In genomic region chr16:10988164-10988803, GRCh38 we compare ENCODE assay signal across 8 cellular contexts. TPM values are rescaled to one million over a fixed set of nuclear protein-coding genes. Genes with fewer than 3 reads are reported as not detected.
DNase-seq lines count a peak whose midpoint lies in the region; ATAC-seq and TF ChIP-seq lines count a peak whose summit lies in the region.

No MANE protein-coding gene starts in this region.

- H3K36me3 ChIP-seq in A673 (ENCODE audit: insufficient read depth, low read length, poor library complexity, severe bottlenecking) (no peaks in the 10 kb centered on the region), OCI-LY3 (replicated peaks; ENCODE audit: low read depth, low read length) (peaks cover 9% of the 10 kb centered on the region), ovary (no peaks in the 10 kb centered on the region)

- H3K27ac ChIP-seq in A673 (ENCODE audit: low read depth, low read length, poor library complexity, severe bottlenecking), result no peak overlapping the region
- H3K27ac ChIP-seq in OCI-LY3 (ENCODE audit: low read length), result peak overlapping the region; percentile 97
- H3K27ac ChIP-seq in ovary, result no peak overlapping the region

- H3K79me2 ChIP-seq in OCI-LY3 (ENCODE audit: low read length), result peaks cover 12% of the 10 kb centered on the region

- ATAC-seq in GM19351 (IDR thresholded peaks at IDR 0.05; ENCODE audit: unreplicated experiment), result peak; percentile 57
- peak; percentile 93 for ATAC-seq in activated naive CD8-positive, alpha-beta T cell treated with anti-CD3 and anti-CD28 coated beads, Interleukin-2, amount 50 U/mL, for 24 hours

- H3K27me3 ChIP-seq in A673 (replicated peaks; ENCODE audit: insufficient read depth, low read depth, low read length, poor library complexity) (no peaks in the 10 kb centered on the region), OCI-LY3 (ENCODE audit: low read depth, low read length) (no peaks in the 10 kb centered on the region), ovary (no peaks in the 10 kb centered on the region)

- TF ChIP-seq CTCF in A673 (conservative IDR thresholded peaks at IDR 0.05; ENCODE audit: low read depth, low read length) (peak; percentile 55), OCI-LY3 (IDR thresholded peaks at IDR 0.05; ENCODE audit: low read depth, low read length) (peak; percentile 67), ovary (IDR thresholded peaks at IDR 0.05) (no peak)

- intact Hi-C loops in A673 (cut with micrococcal nuclease; ENCODE audit: unreplicated experiment), result no loop called here
- intact Hi-C loops in ovary (cut with DNase I), result no loop called here

- H3K4me1 Mint-ChIP-seq in activated naive CD8-positive, alpha-beta T cell treated with anti-CD3 and anti-CD28 coated beads, Interleukin-2, amount 50 U/mL, for 24 hours, result peaks cover 81% of the 10 kb centered on the region

- CTCF ChIA-PET in A673 (lab: Charles Lee), result no interaction called here

- TF ChIP-seq POLR2A in ovary (IDR thresholded peaks at IDR 0.05), result no peak

- peaks cover 48% of the 10 kb centered on the region for H3K36me3 Mint-ChIP-seq in activated naive CD8-positive, alpha-beta T cell treated with anti-CD3 and anti-CD28 coated beads, Interleukin-2, amount 50 U/mL, for 24 hours (ENCODE audit: low read depth)

- H3K9me3 ChIP-seq in A673 (ENCODE audit: low read depth, low read length, poor library complexity, severe bottlenecking), result no peaks in the 10 kb centered on the region
- H3K9me3 ChIP-seq in OCI-LY3 (ENCODE audit: insufficient read depth, low read length), result no peaks in the 10 kb centered on the region
- no peaks in the 10 kb centered on the region for H3K9me3 ChIP-seq in ovary

- DNase-seq in A673 (ENCODE audit: low spot score), result no peak
- DNase-seq in activated naive CD8-positive, alpha-beta T cell treated with anti-CD3 and anti-CD28 coated beads, Interleukin-2, amount 50 U/mL, for 24 hours, result peak; percentile 81
- DNase-seq in stimulated activated CD4-positive, alpha-beta T cell treated with anti-CD3 and anti-CD28 coated beads, Interleukin-12 subunit alpha, Interleukin-12 subunit beta, amount 100 ng/mL, for 48 hours (ENCODE audit: low read depth in 2 of 3, low spot score in 1 of 3), result peak; percentile 74 to 87 (median 86)
- no peak for DNase-seq in inferior parietal cortex (ENCODE audit: extremely low spot score)
- DNase-seq in NCI-H187 (lab: John Stamatoyannopoulos, UW), result no peak
- DNase-seq in ovary, result no peak

- no TSS peak for BruUV-seq in A673 (replicated peaks; lab: Mats Ljungman, UMichigan)

- H4K20me1 ChIP-seq in OCI-LY3 (ENCODE audit: insufficient read depth, low read length), result no peaks in the 10 kb centered on the region

- no peak for TF ChIP-seq EP300 in ovary (IDR thresholded peaks at IDR 0.05)

- H2AFZ ChIP-seq in OCI-LY3 (ENCODE audit: low read depth, low read length), result no peak overlapping the region; the same call in 1 of the 2 replicates

- H3K4me3 ChIP-seq in A673 (ENCODE audit: low read depth, low read length, poor library complexity, severe bottlenecking) (no peak overlapping the region), OCI-LY3 (ENCODE audit: low read length) (peak overlapping the region; percentile 66), ovary (no peak overlapping the region)

- peak overlapping the region; percentile 57 for H3K9ac ChIP-seq in OCI-LY3 (ENCODE audit: low read length)

- WGBS in ovary, 3 donors, result 74 to 79% (median 77%) methylated on average over 7 of the region's 7 CpGs

- peak overlapping the region; percentile 62 for H3K4me3 Mint-ChIP-seq in activated naive CD8-positive, alpha-beta T cell treated with anti-CD3 and anti-CD28 coated beads, Interleukin-2, amount 50 U/mL, for 24 hours

- no peaks in the 10 kb centered on the region for H3K27me3 Mint-ChIP-seq in activated naive CD8-positive, alpha-beta T cell treated with anti-CD3 and anti-CD28 coated beads, Interleukin-2, amount 50 U/mL, for 24 hours

- H3K4me1 ChIP-seq in A673 (ENCODE audit: insufficient read depth, low read length, poor library complexity, severe bottlenecking) (no peaks in the 10 kb centered on the region), OCI-LY3 (ENCODE audit: low read length) (peaks cover 68% of the 10 kb centered on the region), ovary (ENCODE audit: insufficient read depth) (peaks cover 4% of the 10 kb centered on the region)

- no peaks in the 10 kb centered on the region for H3K9me3 Mint-ChIP-seq in activated naive CD8-positive, alpha-beta T cell treated with anti-CD3 and anti-CD28 coated beads, Interleukin-2, amount 50 U/mL, for 24 hours

- peak overlapping the region; percentile 95 for H3K27ac Mint-ChIP-seq in activated naive CD8-positive, alpha-beta T cell treated with anti-CD3 and anti-CD28 coated beads, Interleukin-2, amount 50 U/mL, for 24 hours

- H3K4me2 ChIP-seq in OCI-LY3 (ENCODE audit: low read length), result peak overlapping the region; percentile 92

- POLR2A ChIA-PET in A673 (lab: Charles Lee; ENCODE audit: low non-redundant PET), result no interaction called here

RNA-seq across cellular contexts. Expression of gene CLEC16A, which starts 43.9 kb away (rescaled TPM):
- total RNA-seq in A673 (2021) (21.3 and 23.4 TPM in 2 replicates), ovary (10 to 100 TPM; 13.8 to 28.1 (median 18.1) TPM)
- 10 to 100 TPM in 1 of 2 donors, 1 to 10 TPM in 1; 6.4 to 13.0 TPM for polyA plus RNA-seq in ovary

RNA-seq across cellular contexts. Expression of gene DEXI, which starts 46.0 kb away (rescaled TPM):
- 30.7 and 31.6 TPM in 2 replicates for total RNA-seq in A673 (2021)
- 10 to 100 TPM; 26.5 to 73.4 (median 49.7) TPM for total RNA-seq in ovary
- polyA plus RNA-seq in ovary, result 10 to 100 TPM; 31.3 to 43.6 TPM

Comparison
In these comparisons a context has a peak if more than half of its experiments do, and no peak if none do; other contexts are left out.
1. DNase-seq: peak in activated naive CD8-positive, alpha-beta T cell treated with anti-CD3 and anti-CD28 coated beads, Interleukin-2, amount 50 U/mL, for 24 hours (single experiment) and stimulated activated CD4-positive, alpha-beta T cell treated with anti-CD3 and anti-CD28 coated beads, Interleukin-12 subunit alpha, Interleukin-12 subunit beta, amount 100 ng/mL, for 48 hours (3 of 3); none in A673 (single experiment), inferior parietal cortex (single experiment), NCI-H187 (0 of 2) and ovary (0 of 5).
2. CTCF ChIP-seq: peak in A673 (single experiment) and OCI-LY3 (single experiment); none in ovary (0 of 3).